In the genomic region with DNA sequence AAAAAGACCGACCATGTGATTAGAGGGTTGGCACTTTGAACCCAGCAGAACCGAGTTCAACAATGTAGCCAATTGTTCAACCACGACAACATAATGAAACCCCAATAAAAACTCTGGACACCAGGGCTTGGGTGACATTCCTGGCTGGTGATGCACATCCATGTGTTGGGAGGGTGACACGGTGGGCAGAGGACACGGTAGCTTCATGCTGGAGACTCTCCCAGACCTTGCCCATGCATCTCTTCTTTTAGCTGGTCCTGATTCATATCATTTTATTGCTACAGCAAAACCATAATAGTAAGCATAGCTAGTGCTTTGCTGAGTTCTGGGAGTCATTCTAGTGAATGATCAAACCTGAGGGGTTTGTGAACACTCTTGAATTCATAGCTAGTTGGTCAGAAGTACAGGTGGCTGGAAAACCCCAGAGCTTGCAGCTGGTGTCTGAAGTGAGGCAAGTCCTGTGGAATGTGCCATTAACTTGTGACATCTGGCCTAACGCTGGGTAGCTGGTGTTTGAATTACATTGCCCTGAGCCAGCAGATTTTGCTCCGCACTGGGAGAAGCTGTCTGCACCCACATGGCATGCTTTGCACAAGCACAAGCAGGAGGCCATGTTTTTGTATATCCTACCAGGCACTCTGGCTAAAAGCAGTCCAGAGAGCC, we compare ENCODE assay signal across 14 cellular contexts. TPM values are rescaled to one million over a fixed set of nuclear protein-coding genes. Genes with fewer than 3 reads are reported as not detected.
A peak's percentile ranks its signal among the peaks of the same experiment; 100 is the strongest.
DNase-seq lines count a peak whose midpoint lies in the region; ATAC-seq and TF ChIP-seq lines count a peak whose summit lies in the region.
"Had no signal": no experiment of that assay in that cellular context is flagged by ENCODE, and none has a peak within 500 bp of the region (broad histone marks: within the 10 kb centered on the region; RNA-seq: fewer than 3 reads in every experiment).

No MANE protein-coding gene starts in this region.

- peaks cover 31% of the 10 kb centered on the region for H3K36me3 Mint-ChIP-seq in glutamatergic neuron (ENCODE audit: unreplicated experiment)
- peaks cover 63% of the 10 kb centered on the region for H3K36me3 Mint-ChIP-seq in MCF 10A (ENCODE audit: insufficient read depth, unreplicated experiment)

- ATAC-seq in GM18861 (IDR thresholded peaks at IDR 0.05; ENCODE audit: unreplicated experiment) (no peak), HG02763 (IDR thresholded peaks at IDR 0.05; ENCODE audit: unreplicated experiment) (no peak)

- POLR2A ChIA-PET in MCF 10A (lab: Yijun Ruan, JAX), result no interaction called here

- no TSS peak for BruUV-seq in MCF 10A (replicated peaks; lab: Mats Ljungman, UMichigan)

- H3K27ac Mint-ChIP-seq in glutamatergic neuron (ENCODE audit: unreplicated experiment) (no peak overlapping the region), MCF 10A (ENCODE audit: low read depth, unreplicated experiment) (no peak overlapping the region)
- H3K27ac Mint-ChIP-seq: CD4-positive, alpha-beta memory T cell had no signal

- no peaks in the 10 kb centered on the region for H3K4me1 Mint-ChIP-seq in glutamatergic neuron (ENCODE audit: low read depth, unreplicated experiment)
- no peaks in the 10 kb centered on the region for H3K4me1 Mint-ChIP-seq in MCF 10A (ENCODE audit: insufficient read depth, unreplicated experiment)

- H3K4me3 Mint-ChIP-seq in glutamatergic neuron (ENCODE audit: unreplicated experiment), result no peak overlapping the region
- H3K4me3 Mint-ChIP-seq in MCF 10A (ENCODE audit: unreplicated experiment), result no peak overlapping the region
- H3K4me3 Mint-ChIP-seq: CD4-positive, alpha-beta memory T cell had no signal

- CTCF ChIA-PET in MCF 10A (lab: Yijun Ruan, JAX), result interaction anchor here (0.5 to 4.4 kb wide), 5 partner anchors 12 to 275 kb away, joined by 3 to 41 read pairs (median 4); no protein-coding TSS in a partner anchor

- H3K9me3 Mint-ChIP-seq in glutamatergic neuron (ENCODE audit: unreplicated experiment) (no peaks in the 10 kb centered on the region), MCF 10A (ENCODE audit: unreplicated experiment) (no peaks in the 10 kb centered on the region)

- DNase-seq in GM12865 (ENCODE audit: low read depth), result peak; percentile 33
- peak; percentile 2 for DNase-seq in LoVo (ENCODE audit: low spot score)
- DNase-seq in fibroblast of gingiva (ENCODE audit: low read depth), result peak; percentile 27
- peak; percentile 90 for DNase-seq in renal cortical epithelial cell (ENCODE audit: low read depth)
- DNase-seq in glutamatergic neuron, result no peak
- no peak for DNase-seq in MCF 10A (ENCODE audit: unreplicated experiment)
- DNase-seq: CD4-positive, alpha-beta memory T cell; GOT3; KBM-7; NCI-H2171; stimulated activated CD4-positive, alpha-beta T cell treated with anti-CD3 and anti-CD28 coated beads, Interleukin-12 subunit alpha, Interleukin-12 subunit beta, amount 100 ng/mL, for 4 hours; stimulated activated CD8-positive, alpha-beta memory T cell treated with anti-CD3 and anti-CD28 coated beads, Interleukin-4, amount 100 ng/mL, for 48 hours had no signal

- H3K4me3 ChIP-seq in GM12865 (ENCODE audit: low read depth, low read length), result no peak overlapping the region

- peaks cover 1% of the 10 kb centered on the region for H3K27me3 Mint-ChIP-seq in glutamatergic neuron (ENCODE audit: unreplicated experiment)
- H3K27me3 Mint-ChIP-seq in MCF 10A (ENCODE audit: insufficient read depth, unreplicated experiment), result no peaks in the 10 kb centered on the region
- H3K27me3 Mint-ChIP-seq: CD4-positive, alpha-beta memory T cell had no signal

- intact Hi-C loops in MCF 10A (cut with micrococcal nuclease), result loop anchor here (10.0 kb wide), 1 partner anchor 83 kb away; no protein-coding TSS in a partner anchor

- TF ChIP-seq CTCF in GM12865 (IDR thresholded peaks at IDR 0.05; ENCODE audit: insufficient read depth, low read depth, low read length, missing control alignments), result no peak
- TF ChIP-seq CTCF in glutamatergic neuron (IDR thresholded peaks at IDR 0.05; ENCODE audit: partially characterized antibody, unreplicated experiment), result no peak
- no peak for TF ChIP-seq CTCF in MCF 10A (IDR thresholded peaks at IDR 0.05; ENCODE audit: unreplicated experiment)

RNA-seq across cellular contexts. Expression of a gene that starts 14.0 kb away (rescaled TPM):
- total RNA-seq in renal cortical epithelial cell (28.9 and 46.7 TPM in 2 replicates), glutamatergic neuron (ENCODE audit: unreplicated experiment) (41.8 TPM), MCF 10A (2022) (19.4 and 26.7 TPM in 2 replicates)

RNA-seq across cellular contexts. Expression of a gene that starts 14.2 kb away (rescaled TPM):
- total RNA-seq in renal cortical epithelial cell, result 45.2 and 64.9 TPM in 2 replicates
- 33.0 TPM for total RNA-seq in glutamatergic neuron (ENCODE audit: unreplicated experiment)
- total RNA-seq in MCF 10A (2022), result 8.3 and 13.4 TPM in 2 replicates

Comparison
In these comparisons a context has a peak if more than half of its experiments do, and no peak if none do; other contexts are left out.
1. DNase-seq: peak in GM12865 (single experiment), LoVo (single experiment), fibroblast of gingiva (single experiment) and renal cortical epithelial cell (single experiment); none in glutamatergic neuron (single experiment) and MCF 10A (single experiment).